In the genomic region with DNA sequence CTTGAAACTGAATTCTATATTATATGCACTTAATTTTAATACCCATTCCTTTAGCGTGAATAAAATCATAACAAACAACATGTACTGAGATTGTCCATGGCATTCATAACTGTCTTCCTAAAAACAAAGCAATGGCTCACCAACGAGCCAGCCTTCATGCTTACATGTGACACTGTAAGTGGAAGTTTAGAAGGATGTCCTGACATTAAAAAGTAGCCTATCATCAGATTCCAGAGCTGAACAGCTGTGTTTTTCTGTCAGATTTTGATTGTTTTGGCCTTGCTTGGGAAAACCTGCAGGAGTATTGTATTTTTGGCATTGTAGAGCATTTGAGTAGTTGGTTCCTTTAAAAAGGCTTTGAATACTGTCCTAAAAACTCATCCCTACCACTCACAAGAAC, we compare ENCODE assay signal across 1 cellular context.
TF ChIP-seq lines count a peak whose summit lies in the region.

No MANE protein-coding gene starts in this region.

TF ChIP-seq in WTC11, 78 proteins besides CTCF, POLR2A, EP300 and RAD21 (continued from another document):
- TF ChIP-seq, protein P1, sequence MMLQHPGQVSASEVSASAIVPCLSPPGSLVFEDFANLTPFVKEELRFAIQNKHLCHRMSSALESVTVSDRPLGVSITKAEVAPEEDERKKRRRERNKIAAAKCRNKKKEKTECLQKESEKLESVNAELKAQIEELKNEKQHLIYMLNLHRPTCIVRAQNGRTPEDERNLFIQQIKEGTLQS (CRISPR knock-in tag; conservative IDR thresholded peaks at IDR 0.05) = no peak
- no peak for TF ChIP-seq ZBTB21 (CRISPR knock-in tag; IDR thresholded peaks at IDR 0.05; ENCODE audit: borderline replicate concordance)
- no peak for TF ChIP-seq IRF2 (CRISPR knock-in tag; IDR thresholded peaks at IDR 0.05; ENCODE audit: borderline replicate concordance, low read depth)
- TF ChIP-seq JAZF1 (CRISPR knock-in tag; IDR thresholded peaks at IDR 0.05) = no peak
- TF ChIP-seq, protein P2, sequence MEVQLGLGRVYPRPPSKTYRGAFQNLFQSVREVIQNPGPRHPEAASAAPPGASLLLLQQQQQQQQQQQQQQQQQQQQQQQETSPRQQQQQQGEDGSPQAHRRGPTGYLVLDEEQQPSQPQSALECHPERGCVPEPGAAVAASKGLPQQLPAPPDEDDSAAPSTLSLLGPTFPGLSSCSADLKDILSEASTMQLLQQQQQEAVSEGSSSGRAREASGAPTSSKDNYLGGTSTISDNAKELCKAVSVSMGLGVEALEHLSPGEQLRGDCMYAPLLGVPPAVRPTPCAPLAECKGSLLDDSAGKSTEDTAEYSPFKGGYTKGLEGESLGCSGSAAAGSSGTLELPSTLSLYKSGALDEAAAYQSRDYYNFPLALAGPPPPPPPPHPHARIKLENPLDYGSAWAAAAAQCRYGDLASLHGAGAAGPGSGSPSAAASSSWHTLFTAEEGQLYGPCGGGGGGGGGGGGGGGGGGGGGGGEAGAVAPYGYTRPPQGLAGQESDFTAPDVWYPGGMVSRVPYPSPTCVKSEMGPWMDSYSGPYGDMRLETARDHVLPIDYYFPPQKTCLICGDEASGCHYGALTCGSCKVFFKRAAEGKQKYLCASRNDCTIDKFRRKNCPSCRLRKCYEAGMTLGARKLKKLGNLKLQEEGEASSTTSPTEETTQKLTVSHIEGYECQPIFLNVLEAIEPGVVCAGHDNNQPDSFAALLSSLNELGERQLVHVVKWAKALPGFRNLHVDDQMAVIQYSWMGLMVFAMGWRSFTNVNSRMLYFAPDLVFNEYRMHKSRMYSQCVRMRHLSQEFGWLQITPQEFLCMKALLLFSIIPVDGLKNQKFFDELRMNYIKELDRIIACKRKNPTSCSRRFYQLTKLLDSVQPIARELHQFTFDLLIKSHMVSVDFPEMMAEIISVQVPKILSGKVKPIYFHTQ (CRISPR knock-in tag; IDR thresholded peaks at IDR 0.05) = no peak
- TF ChIP-seq, protein P3, sequence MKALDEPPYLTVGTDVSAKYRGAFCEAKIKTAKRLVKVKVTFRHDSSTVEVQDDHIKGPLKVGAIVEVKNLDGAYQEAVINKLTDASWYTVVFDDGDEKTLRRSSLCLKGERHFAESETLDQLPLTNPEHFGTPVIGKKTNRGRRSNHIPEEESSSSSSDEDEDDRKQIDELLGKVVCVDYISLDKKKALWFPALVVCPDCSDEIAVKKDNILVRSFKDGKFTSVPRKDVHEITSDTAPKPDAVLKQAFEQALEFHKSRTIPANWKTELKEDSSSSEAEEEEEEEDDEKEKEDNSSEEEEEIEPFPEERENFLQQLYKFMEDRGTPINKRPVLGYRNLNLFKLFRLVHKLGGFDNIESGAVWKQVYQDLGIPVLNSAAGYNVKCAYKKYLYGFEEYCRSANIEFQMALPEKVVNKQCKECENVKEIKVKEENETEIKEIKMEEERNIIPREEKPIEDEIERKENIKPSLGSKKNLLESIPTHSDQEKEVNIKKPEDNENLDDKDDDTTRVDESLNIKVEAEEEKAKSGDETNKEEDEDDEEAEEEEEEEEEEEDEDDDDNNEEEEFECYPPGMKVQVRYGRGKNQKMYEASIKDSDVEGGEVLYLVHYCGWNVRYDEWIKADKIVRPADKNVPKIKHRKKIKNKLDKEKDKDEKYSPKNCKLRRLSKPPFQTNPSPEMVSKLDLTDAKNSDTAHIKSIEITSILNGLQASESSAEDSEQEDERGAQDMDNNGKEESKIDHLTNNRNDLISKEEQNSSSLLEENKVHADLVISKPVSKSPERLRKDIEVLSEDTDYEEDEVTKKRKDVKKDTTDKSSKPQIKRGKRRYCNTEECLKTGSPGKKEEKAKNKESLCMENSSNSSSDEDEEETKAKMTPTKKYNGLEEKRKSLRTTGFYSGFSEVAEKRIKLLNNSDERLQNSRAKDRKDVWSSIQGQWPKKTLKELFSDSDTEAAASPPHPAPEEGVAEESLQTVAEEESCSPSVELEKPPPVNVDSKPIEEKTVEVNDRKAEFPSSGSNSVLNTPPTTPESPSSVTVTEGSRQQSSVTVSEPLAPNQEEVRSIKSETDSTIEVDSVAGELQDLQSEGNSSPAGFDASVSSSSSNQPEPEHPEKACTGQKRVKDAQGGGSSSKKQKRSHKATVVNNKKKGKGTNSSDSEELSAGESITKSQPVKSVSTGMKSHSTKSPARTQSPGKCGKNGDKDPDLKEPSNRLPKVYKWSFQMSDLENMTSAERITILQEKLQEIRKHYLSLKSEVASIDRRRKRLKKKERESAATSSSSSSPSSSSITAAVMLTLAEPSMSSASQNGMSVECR (CRISPR knock-in tag; IDR thresholded peaks at IDR 0.05; ENCODE audit: borderline replicate concordance) = no peak
- no peak for TF ChIP-seq SOX15 (CRISPR knock-in tag; IDR thresholded peaks at IDR 0.05)
- no peak for TF ChIP-seq ELF4 (CRISPR knock-in tag; IDR thresholded peaks at IDR 0.05; ENCODE audit: low read depth)
- TF ChIP-seq, protein P4, sequence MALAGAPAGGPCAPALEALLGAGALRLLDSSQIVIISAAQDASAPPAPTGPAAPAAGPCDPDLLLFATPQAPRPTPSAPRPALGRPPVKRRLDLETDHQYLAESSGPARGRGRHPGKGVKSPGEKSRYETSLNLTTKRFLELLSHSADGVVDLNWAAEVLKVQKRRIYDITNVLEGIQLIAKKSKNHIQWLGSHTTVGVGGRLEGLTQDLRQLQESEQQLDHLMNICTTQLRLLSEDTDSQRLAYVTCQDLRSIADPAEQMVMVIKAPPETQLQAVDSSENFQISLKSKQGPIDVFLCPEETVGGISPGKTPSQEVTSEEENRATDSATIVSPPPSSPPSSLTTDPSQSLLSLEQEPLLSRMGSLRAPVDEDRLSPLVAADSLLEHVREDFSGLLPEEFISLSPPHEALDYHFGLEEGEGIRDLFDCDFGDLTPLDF (CRISPR knock-in tag; IDR thresholded peaks at IDR 0.05) = no peak
- TF ChIP-seq, protein P5, sequence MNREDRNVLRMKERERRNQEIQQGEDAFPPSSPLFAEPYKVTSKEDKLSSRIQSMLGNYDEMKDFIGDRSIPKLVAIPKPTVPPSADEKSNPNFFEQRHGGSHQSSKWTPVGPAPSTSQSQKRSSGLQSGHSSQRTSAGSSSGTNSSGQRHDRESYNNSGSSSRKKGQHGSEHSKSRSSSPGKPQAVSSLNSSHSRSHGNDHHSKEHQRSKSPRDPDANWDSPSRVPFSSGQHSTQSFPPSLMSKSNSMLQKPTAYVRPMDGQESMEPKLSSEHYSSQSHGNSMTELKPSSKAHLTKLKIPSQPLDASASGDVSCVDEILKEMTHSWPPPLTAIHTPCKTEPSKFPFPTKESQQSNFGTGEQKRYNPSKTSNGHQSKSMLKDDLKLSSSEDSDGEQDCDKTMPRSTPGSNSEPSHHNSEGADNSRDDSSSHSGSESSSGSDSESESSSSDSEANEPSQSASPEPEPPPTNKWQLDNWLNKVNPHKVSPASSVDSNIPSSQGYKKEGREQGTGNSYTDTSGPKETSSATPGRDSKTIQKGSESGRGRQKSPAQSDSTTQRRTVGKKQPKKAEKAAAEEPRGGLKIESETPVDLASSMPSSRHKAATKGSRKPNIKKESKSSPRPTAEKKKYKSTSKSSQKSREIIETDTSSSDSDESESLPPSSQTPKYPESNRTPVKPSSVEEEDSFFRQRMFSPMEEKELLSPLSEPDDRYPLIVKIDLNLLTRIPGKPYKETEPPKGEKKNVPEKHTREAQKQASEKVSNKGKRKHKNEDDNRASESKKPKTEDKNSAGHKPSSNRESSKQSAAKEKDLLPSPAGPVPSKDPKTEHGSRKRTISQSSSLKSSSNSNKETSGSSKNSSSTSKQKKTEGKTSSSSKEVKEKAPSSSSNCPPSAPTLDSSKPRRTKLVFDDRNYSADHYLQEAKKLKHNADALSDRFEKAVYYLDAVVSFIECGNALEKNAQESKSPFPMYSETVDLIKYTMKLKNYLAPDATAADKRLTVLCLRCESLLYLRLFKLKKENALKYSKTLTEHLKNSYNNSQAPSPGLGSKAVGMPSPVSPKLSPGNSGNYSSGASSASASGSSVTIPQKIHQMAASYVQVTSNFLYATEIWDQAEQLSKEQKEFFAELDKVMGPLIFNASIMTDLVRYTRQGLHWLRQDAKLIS (CRISPR knock-in tag; IDR thresholded peaks at IDR 0.05; ENCODE audit: borderline replicate concordance) = no peak
